In genomic region chr13:110705826-110706569, GRCh38 we compare ENCODE assay signal across 8 cellular contexts. TPM values are rescaled to one million over a fixed set of nuclear protein-coding genes. Genes with fewer than 3 reads are reported as not detected.
DNase-seq lines count a peak whose midpoint lies in the region; ATAC-seq, FAIRE-seq and TF ChIP-seq lines count a peak whose summit lies in the region.

TSS of gene CARS2 (minus strand) at chr13:110706116. CDS start at chr13:110706093, 23 bp downstream.

- peak; percentile 92 for ATAC-seq in HG03442 (IDR thresholded peaks at IDR 0.05; ENCODE audit: unreplicated experiment)

- no peaks in the 10 kb centered on the region for H3K27me3 ChIP-seq in BE2C
- H3K27me3 ChIP-seq in kidney epithelial cell (ENCODE audit: control insufficient read depth, insufficient read depth, low read length) = no peaks in the 10 kb centered on the region

- no peak; the same call in 1 of the 2 replicates for TF ChIP-seq CTCF in BE2C (IDR thresholded peaks at IDR 0.05; ENCODE audit: low read depth, low read length)
- peak; percentile 21 for TF ChIP-seq CTCF in kidney epithelial cell (IDR thresholded peaks at IDR 0.05; ENCODE audit: insufficient read depth, low read length, poor library complexity, severe bottlenecking)

- FAIRE-seq in GM19239 (lab: Jason Lieb, UNC) = peak; percentile 94

- no peaks in the 10 kb centered on the region for H3K9me3 ChIP-seq in BE2C

- H3K36me3 ChIP-seq in BE2C = peaks cover 12% of the 10 kb centered on the region
- H3K36me3 ChIP-seq in kidney epithelial cell (ENCODE audit: control insufficient read depth, insufficient read depth, low read length) = peaks cover 1% of the 10 kb centered on the region

- H3K4me1 ChIP-seq in BE2C = peaks cover 12% of the 10 kb centered on the region

- H3K4me3 ChIP-seq in BE2C (ENCODE audit: low read depth, low read length) = peak within 1 kb of the TSS; percentile 62
- peak within 1 kb of the TSS; percentile 78 for H3K4me3 ChIP-seq in kidney epithelial cell (ENCODE audit: low read depth, low read length)

- peak; percentile 99 for DNase-seq in BE2C
- peak; percentile 97 for DNase-seq in GM19239 (ENCODE audit: insufficient read length, low spot score)
- peak; percentile 81 to 92 for DNase-seq in NCI-H524 (lab: John Stamatoyannopoulos, UW)
- peak; percentile 90 to 92 for DNase-seq in activated CD4-positive, alpha-beta T cell treated with anti-CD3 and anti-CD28 coated beads for 24 hours (ENCODE audit: low read depth in 2 of 2)
- DNase-seq in cerebellum (ENCODE audit: low spot score) = peak; percentile 98
- DNase-seq in kidney epithelial cell (ENCODE audit: low read depth) = peak; percentile 66
- DNase-seq in stimulated activated CD4-positive, alpha-beta T cell treated with anti-CD3 and anti-CD28 coated beads, Interleukin-15, amount 100 ng/mL, for 48 hours (ENCODE audit: low read depth in 2 of 2) = peak; percentile 91 to 92

RNA-seq across cellular contexts. Expression of gene CARS2, which starts in this region (rescaled TPM):
- polyA plus RNA-seq in BE2C (2012; ENCODE audit: insufficient read depth, insufficient read length, low read depth) = 69.1 TPM
- total RNA-seq in cerebellum = 49.3 TPM
- 66.7 and 73.6 TPM in 2 replicates for total RNA-seq in kidney epithelial cell

Comparison
In these comparisons a context has a peak if more than half of its experiments do, and no peak if none do; other contexts are left out.
1. Peak in every context shown above with its lines: DNase-seq, ATAC-seq and H3K4me3 ChIP-seq.